17 cellular contexts compared by ENCODE assay signal in the genomic region with DNA sequence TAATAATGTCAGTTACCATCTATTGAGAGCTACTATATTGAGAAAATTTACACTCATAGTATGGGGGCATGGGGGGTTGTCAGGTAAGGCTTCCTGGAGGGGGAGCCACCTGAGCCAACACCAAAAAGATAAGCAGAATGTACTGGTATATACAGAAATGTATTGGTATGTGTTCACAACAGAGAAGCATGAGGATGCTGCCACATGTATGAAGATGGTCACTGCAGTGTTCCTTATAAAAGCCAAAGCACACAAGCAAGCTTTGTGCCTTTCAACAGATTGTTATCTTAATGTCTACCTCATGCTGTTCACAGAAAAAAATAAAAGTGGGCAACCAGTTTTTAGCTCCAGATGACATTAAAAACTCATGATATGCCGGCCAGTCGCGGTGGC.
A peak's percentile ranks its signal among the peaks of the same experiment; 100 is the strongest.
DNase-seq lines count a peak whose midpoint lies in the region; ATAC-seq and TF ChIP-seq lines count a peak whose summit lies in the region.
"Had no signal": no experiment of that assay in that cellular context is flagged by ENCODE, and none has a peak within 500 bp of the region (broad histone marks: within the 10 kb centered on the region; RNA-seq: fewer than 3 reads in every experiment).

No MANE protein-coding gene starts in this region.

- no peak overlapping the region for H2BK15ac ChIP-seq in mesenchymal stem cell (ENCODE audit: low read depth, poor library complexity, severe bottlenecking)

- H4K8ac ChIP-seq in mesenchymal stem cell (ENCODE audit: low read length), result no peak overlapping the region

- H3K4me2 ChIP-seq in mesenchymal stem cell (ENCODE audit: low read length, poor library complexity, severe bottlenecking), result no peak overlapping the region

- intact Hi-C loops in heart left ventricle (cut with DNase I), result loop anchor here in 2 of 10 donors (10.0 kb wide), 2 partner anchors 55 to 145 kb away; partner anchors contain the start of gene MAGI1 (in 1 of the 2)
- intact Hi-C loops in left cardiac atrium (cut with DNase I), result loop anchor here in 1 of 2 donors (10.0 kb wide), 1 partner anchor 145 kb away; the partner anchor contains the start of gene MAGI1
- intact Hi-C loops in ascending aorta (cut with DNase I), result loop anchor here (5.0 kb wide), 1 partner anchor 107 kb away; no protein-coding TSS in a partner anchor
- intact Hi-C loops in aorta (cut with DNase I), result loop anchor here (2.0 to 10.0 kb wide), 5 partner anchors 63 to 158 kb away; partner anchors contain the start of gene MAGI1 (in 1 of the 2)
- intact Hi-C loops in right lobe of liver (cut with DNase I), result no loop called here

- no peak overlapping the region for H3K4ac ChIP-seq in mesenchymal stem cell (ENCODE audit: low read depth in 1 of 2, low read length in 2 of 2)

- no peak overlapping the region for H3K18ac ChIP-seq in mesenchymal stem cell (ENCODE audit: low read depth in 1 of 2, low read length in 2 of 2)

- H3K79me1 ChIP-seq in mesenchymal stem cell (replicated peaks; ENCODE audit: low read length, poor library complexity, severe bottlenecking), result peaks cover 20% of the 10 kb centered on the region

- H3K27ac ChIP-seq in heart left ventricle, result peak overlapping the region in 6 of 12 donors; percentile 41 to 80 (median 62)
- H3K27ac ChIP-seq in ascending aorta, result peak overlapping the region; percentile 88 to 92
- H3K27ac ChIP-seq in mesenchymal stem cell (ENCODE audit: low read length, poor library complexity, severe bottlenecking), result peak overlapping the region; percentile 87
- H3K27ac ChIP-seq in aorta (ENCODE audit: low read depth in 1 of 2, low read length in 2 of 2), result peak overlapping the region; percentile 69 to 89
- H3K27ac ChIP-seq in right lobe of liver, result no peak overlapping the region

- H3K27me3 ChIP-seq in heart left ventricle, result no peaks in the 10 kb centered on the region
- no peaks in the 10 kb centered on the region for H3K27me3 ChIP-seq in ascending aorta
- H3K27me3 ChIP-seq in mesenchymal stem cell (ENCODE audit: control insufficient read depth in 1 of 2, insufficient read depth in 1 of 2, low read length in 2 of 2), result no peaks in the 10 kb centered on the region
- H3K27me3 ChIP-seq in aorta (ENCODE audit: control insufficient read depth in 1 of 2, insufficient read depth in 2 of 2, low read length in 1 of 2), result no peaks in the 10 kb centered on the region
- no peaks in the 10 kb centered on the region for H3K27me3 ChIP-seq in right lobe of liver
- H3K27me3 ChIP-seq: adrenal gland had no signal

- H3K9me3 ChIP-seq in heart left ventricle (no peaks in the 10 kb centered on the region), ascending aorta (no peaks in the 10 kb centered on the region), mesenchymal stem cell (ENCODE audit: control insufficient read depth, low read length) (no peaks in the 10 kb centered on the region), aorta (ENCODE audit: control insufficient read depth, low read length) (no peaks in the 10 kb centered on the region), right lobe of liver (no peaks in the 10 kb centered on the region)
- H3K9me3 ChIP-seq: adrenal gland had no signal

- no peak overlapping the region for H4K91ac ChIP-seq in mesenchymal stem cell (ENCODE audit: low read length)

- H3K4me3 ChIP-seq in heart left ventricle, result no peak overlapping the region
- H3K4me3 ChIP-seq in ascending aorta, result no peak overlapping the region
- H3K4me3 ChIP-seq in mesenchymal stem cell (ENCODE audit: insufficient read depth in 1 of 2, low read depth in 1 of 2, low read length in 2 of 2), result peak overlapping the region in 1 of 2 experiments; percentile 22
- no peak overlapping the region for H3K4me3 ChIP-seq in aorta (ENCODE audit: low read length in 2 of 2)
- no peak overlapping the region for H3K4me3 ChIP-seq in right lobe of liver
- H3K4me3 ChIP-seq: adrenal gland had no signal

- H3K4me1 ChIP-seq in heart left ventricle, result peaks cover 0 to 28% (median 6%) of the 10 kb centered on the region in 12 donors
- H3K4me1 ChIP-seq in ascending aorta, result peaks cover 5 to 36% of the 10 kb centered on the region in 2 donors
- H3K4me1 ChIP-seq in mesenchymal stem cell (ENCODE audit: control insufficient read depth, insufficient read depth, low read depth, low read length), result peaks cover 2% of the 10 kb centered on the region
- H3K4me1 ChIP-seq in aorta (ENCODE audit: control insufficient read depth in 1 of 2, insufficient read depth in 2 of 2, low read length in 2 of 2), result peaks cover 0 to 7% of the 10 kb centered on the region in 2 donors
- no peaks in the 10 kb centered on the region for H3K4me1 ChIP-seq in right lobe of liver

- no peak overlapping the region for H2AFZ ChIP-seq in mesenchymal stem cell (ENCODE audit: low read depth, low read length)

- H2BK12ac ChIP-seq in mesenchymal stem cell (ENCODE audit: low read length in 2 of 2), result no peak overlapping the region

- DNase-seq in heart left ventricle (no peak), left cardiac atrium (no peak), ascending aorta (ENCODE audit: low spot score in 2 of 2) (no peak), mesenchymal stem cell (no peak), aorta (no peak), right lobe of liver (no peak)
- DNase-seq: activated CD4-positive, alpha-beta T cell treated with anti-CD3 and anti-CD28 coated beads for 4 hours; activated effector memory CD4-positive, alpha-beta T cell treated with anti-CD3 and anti-CD28 coated beads, Interleukin-2, amount 50 U/mL, for 16 hours; C1 segment of cervical spinal cord; endodermal cell; NCI-H146; small intestine; stimulated activated CD4-positive, alpha-beta T cell treated with anti-CD3 and anti-CD28 coated beads, Interleukin-4, amount 100 ng/mL, for 4 hours had no signal

- TF ChIP-seq POLR2A in heart left ventricle (IDR thresholded peaks at IDR 0.05) (no peak), right lobe of liver (IDR thresholded peaks at IDR 0.05) (no peak)

- H2AK5ac ChIP-seq in mesenchymal stem cell (ENCODE audit: low read length, severe bottlenecking), result no peak overlapping the region

- peak overlapping the region; percentile 87 for H3K9ac ChIP-seq in mesenchymal stem cell (ENCODE audit: low read length)

- TF ChIP-seq CTCF in heart left ventricle (IDR thresholded peaks at IDR 0.05) (no peak), ascending aorta (IDR thresholded peaks at IDR 0.05) (no peak), right lobe of liver (IDR thresholded peaks at IDR 0.05) (no peak)

- ATAC-seq in heart left ventricle (peak in 3 of 4 donors; percentile 5 to 25 (median 12)), left cardiac atrium (no peak), aorta (ENCODE audit: low FRiP score) (peak; percentile 33), GM19035 (IDR thresholded peaks at IDR 0.05; ENCODE audit: unreplicated experiment) (no peak), right lobe of liver (no peak), GM19455 (IDR thresholded peaks at IDR 0.05; ENCODE audit: unreplicated experiment) (no peak)
- ATAC-seq: Panc1 had no signal

- H3K14ac ChIP-seq in mesenchymal stem cell (ENCODE audit: low read length in 2 of 2), result no peak overlapping the region

- whole genome bisulfite sequencing in heart left ventricle, 4 donors, result 97 to 100% (median 97%) methylated on average over 3 of the region's 3 CpGs
- 100% methylated on average over 3 of the region's 3 CpGs for WGBS in mesenchymal stem cell
- WGBS in aorta, 2 donors, result 57 to 71% methylated on average over 3 of the region's 3 CpGs
- WGBS in right lobe of liver (ENCODE audit: insufficient coverage, low coverage, low lambda C conversion rate, missing lambda C conversion rate), result 100% methylated on average over 2 of the region's 3 CpGs

- H2BK120ac ChIP-seq in mesenchymal stem cell (ENCODE audit: low read depth, low read length), result no peak overlapping the region

- no peak overlapping the region for H2BK5ac ChIP-seq in mesenchymal stem cell (ENCODE audit: low read depth, low read length, poor library complexity, severe bottlenecking)

- H3K23ac ChIP-seq in mesenchymal stem cell (ENCODE audit: low read length in 2 of 2), result no peak overlapping the region

- H3K36me3 ChIP-seq in heart left ventricle (no peaks in the 10 kb centered on the region), ascending aorta (no peaks in the 10 kb centered on the region), mesenchymal stem cell (ENCODE audit: control insufficient read depth in 1 of 2, insufficient read depth in 2 of 2, low read depth in 1 of 2, low read length in 2 of 2) (no peaks in the 10 kb centered on the region), aorta (ENCODE audit: control insufficient read depth in 1 of 2, insufficient read depth in 2 of 2, low read length in 1 of 2) (no peaks in the 10 kb centered on the region), right lobe of liver (no peaks in the 10 kb centered on the region)
- H3K36me3 ChIP-seq: adrenal gland had no signal

Comparison
In these comparisons a context has a peak if more than half of its experiments do, and no peak if none do; other contexts are left out.
1. ATAC-seq: peak in heart left ventricle (3 of 4) and aorta (single experiment); none in left cardiac atrium (0 of 2), GM19035 (single experiment), right lobe of liver (0 of 4) and GM19455 (single experiment).
2. H3K27ac ChIP-seq: peak in ascending aorta (2 of 2), mesenchymal stem cell (single experiment) and aorta (2 of 2); none in right lobe of liver (0 of 3).
3. intact Hi-C loops: an anchor here in ascending aorta (5.0 kb wide) and aorta (2.0 to 10.0 kb wide); none called in right lobe of liver.